Comparison of ENCODE assay signal across 1 cellular context in the genomic region with DNA sequence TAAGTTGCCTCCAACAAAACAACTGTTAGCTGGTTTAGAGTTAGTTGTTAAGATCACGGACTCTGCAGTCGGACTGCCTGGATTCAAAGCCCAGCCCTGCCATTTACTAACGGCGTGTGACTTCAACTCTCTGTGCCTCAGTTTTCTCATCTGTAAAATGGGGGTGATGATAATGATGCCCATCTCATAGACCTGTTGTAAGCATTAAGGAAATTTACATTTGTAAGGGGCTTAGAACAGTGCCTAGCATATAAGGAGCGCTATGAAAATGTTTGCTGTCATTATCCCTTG.
A peak's percentile ranks its signal among the peaks of the same experiment; 100 is the strongest.
TF ChIP-seq lines count a peak whose summit lies in the region.

No MANE protein-coding gene starts in this region.

TF ChIP-seq in K562, 482 proteins besides CTCF, POLR2A, EP300 and RAD21 (continued from another document):
- TF ChIP-seq, protein P1, sequence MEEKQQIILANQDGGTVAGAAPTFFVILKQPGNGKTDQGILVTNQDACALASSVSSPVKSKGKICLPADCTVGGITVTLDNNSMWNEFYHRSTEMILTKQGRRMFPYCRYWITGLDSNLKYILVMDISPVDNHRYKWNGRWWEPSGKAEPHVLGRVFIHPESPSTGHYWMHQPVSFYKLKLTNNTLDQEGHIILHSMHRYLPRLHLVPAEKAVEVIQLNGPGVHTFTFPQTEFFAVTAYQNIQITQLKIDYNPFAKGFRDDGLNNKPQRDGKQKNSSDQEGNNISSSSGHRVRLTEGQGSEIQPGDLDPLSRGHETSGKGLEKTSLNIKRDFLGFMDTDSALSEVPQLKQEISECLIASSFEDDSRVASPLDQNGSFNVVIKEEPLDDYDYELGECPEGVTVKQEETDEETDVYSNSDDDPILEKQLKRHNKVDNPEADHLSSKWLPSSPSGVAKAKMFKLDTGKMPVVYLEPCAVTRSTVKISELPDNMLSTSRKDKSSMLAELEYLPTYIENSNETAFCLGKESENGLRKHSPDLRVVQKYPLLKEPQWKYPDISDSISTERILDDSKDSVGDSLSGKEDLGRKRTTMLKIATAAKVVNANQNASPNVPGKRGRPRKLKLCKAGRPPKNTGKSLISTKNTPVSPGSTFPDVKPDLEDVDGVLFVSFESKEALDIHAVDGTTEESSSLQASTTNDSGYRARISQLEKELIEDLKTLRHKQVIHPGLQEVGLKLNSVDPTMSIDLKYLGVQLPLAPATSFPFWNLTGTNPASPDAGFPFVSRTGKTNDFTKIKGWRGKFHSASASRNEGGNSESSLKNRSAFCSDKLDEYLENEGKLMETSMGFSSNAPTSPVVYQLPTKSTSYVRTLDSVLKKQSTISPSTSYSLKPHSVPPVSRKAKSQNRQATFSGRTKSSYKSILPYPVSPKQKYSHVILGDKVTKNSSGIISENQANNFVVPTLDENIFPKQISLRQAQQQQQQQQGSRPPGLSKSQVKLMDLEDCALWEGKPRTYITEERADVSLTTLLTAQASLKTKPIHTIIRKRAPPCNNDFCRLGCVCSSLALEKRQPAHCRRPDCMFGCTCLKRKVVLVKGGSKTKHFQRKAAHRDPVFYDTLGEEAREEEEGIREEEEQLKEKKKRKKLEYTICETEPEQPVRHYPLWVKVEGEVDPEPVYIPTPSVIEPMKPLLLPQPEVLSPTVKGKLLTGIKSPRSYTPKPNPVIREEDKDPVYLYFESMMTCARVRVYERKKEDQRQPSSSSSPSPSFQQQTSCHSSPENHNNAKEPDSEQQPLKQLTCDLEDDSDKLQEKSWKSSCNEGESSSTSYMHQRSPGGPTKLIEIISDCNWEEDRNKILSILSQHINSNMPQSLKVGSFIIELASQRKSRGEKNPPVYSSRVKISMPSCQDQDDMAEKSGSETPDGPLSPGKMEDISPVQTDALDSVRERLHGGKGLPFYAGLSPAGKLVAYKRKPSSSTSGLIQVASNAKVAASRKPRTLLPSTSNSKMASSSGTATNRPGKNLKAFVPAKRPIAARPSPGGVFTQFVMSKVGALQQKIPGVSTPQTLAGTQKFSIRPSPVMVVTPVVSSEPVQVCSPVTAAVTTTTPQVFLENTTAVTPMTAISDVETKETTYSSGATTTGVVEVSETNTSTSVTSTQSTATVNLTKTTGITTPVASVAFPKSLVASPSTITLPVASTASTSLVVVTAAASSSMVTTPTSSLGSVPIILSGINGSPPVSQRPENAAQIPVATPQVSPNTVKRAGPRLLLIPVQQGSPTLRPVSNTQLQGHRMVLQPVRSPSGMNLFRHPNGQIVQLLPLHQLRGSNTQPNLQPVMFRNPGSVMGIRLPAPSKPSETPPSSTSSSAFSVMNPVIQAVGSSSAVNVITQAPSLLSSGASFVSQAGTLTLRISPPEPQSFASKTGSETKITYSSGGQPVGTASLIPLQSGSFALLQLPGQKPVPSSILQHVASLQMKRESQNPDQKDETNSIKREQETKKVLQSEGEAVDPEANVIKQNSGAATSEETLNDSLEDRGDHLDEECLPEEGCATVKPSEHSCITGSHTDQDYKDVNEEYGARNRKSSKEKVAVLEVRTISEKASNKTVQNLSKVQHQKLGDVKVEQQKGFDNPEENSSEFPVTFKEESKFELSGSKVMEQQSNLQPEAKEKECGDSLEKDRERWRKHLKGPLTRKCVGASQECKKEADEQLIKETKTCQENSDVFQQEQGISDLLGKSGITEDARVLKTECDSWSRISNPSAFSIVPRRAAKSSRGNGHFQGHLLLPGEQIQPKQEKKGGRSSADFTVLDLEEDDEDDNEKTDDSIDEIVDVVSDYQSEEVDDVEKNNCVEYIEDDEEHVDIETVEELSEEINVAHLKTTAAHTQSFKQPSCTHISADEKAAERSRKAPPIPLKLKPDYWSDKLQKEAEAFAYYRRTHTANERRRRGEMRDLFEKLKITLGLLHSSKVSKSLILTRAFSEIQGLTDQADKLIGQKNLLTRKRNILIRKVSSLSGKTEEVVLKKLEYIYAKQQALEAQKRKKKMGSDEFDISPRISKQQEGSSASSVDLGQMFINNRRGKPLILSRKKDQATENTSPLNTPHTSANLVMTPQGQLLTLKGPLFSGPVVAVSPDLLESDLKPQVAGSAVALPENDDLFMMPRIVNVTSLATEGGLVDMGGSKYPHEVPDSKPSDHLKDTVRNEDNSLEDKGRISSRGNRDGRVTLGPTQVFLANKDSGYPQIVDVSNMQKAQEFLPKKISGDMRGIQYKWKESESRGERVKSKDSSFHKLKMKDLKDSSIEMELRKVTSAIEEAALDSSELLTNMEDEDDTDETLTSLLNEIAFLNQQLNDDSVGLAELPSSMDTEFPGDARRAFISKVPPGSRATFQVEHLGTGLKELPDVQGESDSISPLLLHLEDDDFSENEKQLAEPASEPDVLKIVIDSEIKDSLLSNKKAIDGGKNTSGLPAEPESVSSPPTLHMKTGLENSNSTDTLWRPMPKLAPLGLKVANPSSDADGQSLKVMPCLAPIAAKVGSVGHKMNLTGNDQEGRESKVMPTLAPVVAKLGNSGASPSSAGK (IDR thresholded peaks at IDR 0.05): no peak
- TF ChIP-seq, protein P2, sequence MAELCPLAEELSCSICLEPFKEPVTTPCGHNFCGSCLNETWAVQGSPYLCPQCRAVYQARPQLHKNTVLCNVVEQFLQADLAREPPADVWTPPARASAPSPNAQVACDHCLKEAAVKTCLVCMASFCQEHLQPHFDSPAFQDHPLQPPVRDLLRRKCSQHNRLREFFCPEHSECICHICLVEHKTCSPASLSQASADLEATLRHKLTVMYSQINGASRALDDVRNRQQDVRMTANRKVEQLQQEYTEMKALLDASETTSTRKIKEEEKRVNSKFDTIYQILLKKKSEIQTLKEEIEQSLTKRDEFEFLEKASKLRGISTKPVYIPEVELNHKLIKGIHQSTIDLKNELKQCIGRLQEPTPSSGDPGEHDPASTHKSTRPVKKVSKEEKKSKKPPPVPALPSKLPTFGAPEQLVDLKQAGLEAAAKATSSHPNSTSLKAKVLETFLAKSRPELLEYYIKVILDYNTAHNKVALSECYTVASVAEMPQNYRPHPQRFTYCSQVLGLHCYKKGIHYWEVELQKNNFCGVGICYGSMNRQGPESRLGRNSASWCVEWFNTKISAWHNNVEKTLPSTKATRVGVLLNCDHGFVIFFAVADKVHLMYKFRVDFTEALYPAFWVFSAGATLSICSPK (IDR thresholded peaks at IDR 0.05; ENCODE audit: borderline replicate concordance): no peak
- TF ChIP-seq KDM1A (IDR thresholded peaks at IDR 0.05): peak; percentile 55 to 79
- TF ChIP-seq PHF20 (IDR thresholded peaks at IDR 0.05; ENCODE audit: partially characterized antibody): peak; percentile 9
- TF ChIP-seq ZNF263 (CRISPR knock-in tag; IDR thresholded peaks at IDR 0.05; ENCODE audit: borderline replicate concordance): no peak
- TF ChIP-seq RBM25 (IDR thresholded peaks at IDR 0.05; ENCODE audit: low read depth, low read length, severe bottlenecking): peak; percentile 97
- TF ChIP-seq, protein P3, sequence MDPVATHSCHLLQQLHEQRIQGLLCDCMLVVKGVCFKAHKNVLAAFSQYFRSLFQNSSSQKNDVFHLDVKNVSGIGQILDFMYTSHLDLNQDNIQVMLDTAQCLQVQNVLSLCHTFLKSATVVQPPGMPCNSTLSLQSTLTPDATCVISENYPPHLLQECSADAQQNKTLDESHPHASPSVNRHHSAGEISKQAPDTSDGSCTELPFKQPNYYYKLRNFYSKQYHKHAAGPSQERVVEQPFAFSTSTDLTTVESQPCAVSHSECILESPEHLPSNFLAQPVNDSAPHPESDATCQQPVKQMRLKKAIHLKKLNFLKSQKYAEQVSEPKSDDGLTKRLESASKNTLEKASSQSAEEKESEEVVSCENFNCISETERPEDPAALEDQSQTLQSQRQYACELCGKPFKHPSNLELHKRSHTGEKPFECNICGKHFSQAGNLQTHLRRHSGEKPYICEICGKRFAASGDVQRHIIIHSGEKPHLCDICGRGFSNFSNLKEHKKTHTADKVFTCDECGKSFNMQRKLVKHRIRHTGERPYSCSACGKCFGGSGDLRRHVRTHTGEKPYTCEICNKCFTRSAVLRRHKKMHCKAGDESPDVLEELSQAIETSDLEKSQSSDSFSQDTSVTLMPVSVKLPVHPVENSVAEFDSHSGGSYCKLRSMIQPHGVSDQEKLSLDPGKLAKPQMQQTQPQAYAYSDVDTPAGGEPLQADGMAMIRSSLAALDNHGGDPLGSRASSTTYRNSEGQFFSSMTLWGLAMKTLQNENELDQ (CRISPR knock-in tag; IDR thresholded peaks at IDR 0.05; ENCODE audit: borderline replicate concordance): no peak
- TF ChIP-seq CREM (IDR thresholded peaks at IDR 0.05; ENCODE audit: low read depth): no peak
- peak; percentile 98 for TF ChIP-seq BCOR (IDR thresholded peaks at IDR 0.05)
- no peak for TF ChIP-seq HNRNPH1 (optimal IDR thresholded peaks at IDR 0.05; ENCODE audit: low read depth, low read length)
- TF ChIP-seq JUND (IDR thresholded peaks at IDR 0.05; ENCODE audit: borderline replicate concordance, low read depth, low read length): no peak
- 0 out of 3 replicates have a peak, but pooled peaks have one; percentile 17 for TF ChIP-seq JUND (tag; IDR thresholded peaks at IDR 0.05; ENCODE audit: borderline replicate concordance, low read depth, low read length)
- peak; percentile 96 for TF ChIP-seq ADNP (tag; IDR thresholded peaks at IDR 0.05)
- TF ChIP-seq ATF7 (IDR thresholded peaks at IDR 0.05): no peak
- TF ChIP-seq, protein P4, sequence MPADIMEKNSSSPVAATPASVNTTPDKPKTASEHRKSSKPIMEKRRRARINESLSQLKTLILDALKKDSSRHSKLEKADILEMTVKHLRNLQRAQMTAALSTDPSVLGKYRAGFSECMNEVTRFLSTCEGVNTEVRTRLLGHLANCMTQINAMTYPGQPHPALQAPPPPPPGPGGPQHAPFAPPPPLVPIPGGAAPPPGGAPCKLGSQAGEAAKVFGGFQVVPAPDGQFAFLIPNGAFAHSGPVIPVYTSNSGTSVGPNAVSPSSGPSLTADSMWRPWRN (IDR thresholded peaks at IDR 0.05; ENCODE audit: low read depth): no peak
- TF ChIP-seq TGIF2 (CRISPR knock-in tag; IDR thresholded peaks at IDR 0.05): no peak
- TF ChIP-seq GATAD2A (IDR thresholded peaks at IDR 0.05): no peak
- peak; percentile 92; the same call in 1 of the 2 replicates for TF ChIP-seq SMARCA5 (IDR thresholded peaks at IDR 0.05)
- TF ChIP-seq HDGF (IDR thresholded peaks at IDR 0.05): peak; percentile 95
- no peak for TF ChIP-seq ZC3H11A (IDR thresholded peaks at IDR 0.05; ENCODE audit: low read depth, low read length)
- no peak for TF ChIP-seq TEAD2 (tag; IDR thresholded peaks at IDR 0.05)
- TF ChIP-seq ESRRA (IDR thresholded peaks at IDR 0.05; ENCODE audit: borderline replicate concordance, low read depth): no peak
- no peak for TF ChIP-seq GTF3C2 (IDR thresholded peaks at IDR 0.05; ENCODE audit: borderline replicate concordance, extremely low read depth, insufficient read length)
- TF ChIP-seq CBX1 (IDR thresholded peaks at IDR 0.05; ENCODE audit: low read depth): peak; percentile 87; the same call in 1 of the 2 replicates
- TF ChIP-seq, protein P5, sequence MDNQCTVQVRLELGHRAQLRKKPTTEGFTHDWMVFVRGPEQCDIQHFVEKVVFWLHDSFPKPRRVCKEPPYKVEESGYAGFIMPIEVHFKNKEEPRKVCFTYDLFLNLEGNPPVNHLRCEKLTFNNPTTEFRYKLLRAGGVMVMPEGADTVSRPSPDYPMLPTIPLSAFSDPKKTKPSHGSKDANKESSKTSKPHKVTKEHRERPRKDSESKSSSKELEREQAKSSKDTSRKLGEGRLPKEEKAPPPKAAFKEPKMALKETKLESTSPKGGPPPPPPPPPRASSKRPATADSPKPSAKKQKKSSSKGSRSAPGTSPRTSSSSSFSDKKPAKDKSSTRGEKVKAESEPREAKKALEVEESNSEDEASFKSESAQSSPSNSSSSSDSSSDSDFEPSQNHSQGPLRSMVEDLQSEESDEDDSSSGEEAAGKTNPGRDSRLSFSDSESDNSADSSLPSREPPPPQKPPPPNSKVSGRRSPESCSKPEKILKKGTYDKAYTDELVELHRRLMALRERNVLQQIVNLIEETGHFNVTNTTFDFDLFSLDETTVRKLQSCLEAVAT (IDR thresholded peaks at IDR 0.05): no peak
- TF ChIP-seq, protein P6, sequence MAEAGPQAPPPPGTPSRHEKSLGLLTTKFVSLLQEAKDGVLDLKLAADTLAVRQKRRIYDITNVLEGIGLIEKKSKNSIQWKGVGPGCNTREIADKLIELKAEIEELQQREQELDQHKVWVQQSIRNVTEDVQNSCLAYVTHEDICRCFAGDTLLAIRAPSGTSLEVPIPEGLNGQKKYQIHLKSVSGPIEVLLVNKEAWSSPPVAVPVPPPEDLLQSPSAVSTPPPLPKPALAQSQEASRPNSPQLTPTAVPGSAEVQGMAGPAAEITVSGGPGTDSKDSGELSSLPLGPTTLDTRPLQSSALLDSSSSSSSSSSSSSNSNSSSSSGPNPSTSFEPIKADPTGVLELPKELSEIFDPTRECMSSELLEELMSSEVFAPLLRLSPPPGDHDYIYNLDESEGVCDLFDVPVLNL (CRISPR knock-in tag; IDR thresholded peaks at IDR 0.05; ENCODE audit: low read depth): no peak
- no peak for TF ChIP-seq YBX1 (IDR thresholded peaks at IDR 0.05)
- TF ChIP-seq SMAD3 (CRISPR knock-in tag; conservative IDR thresholded peaks at IDR 0.05): no peak
